Comparison of ENCODE assay signal across 1 cellular context in the genomic region with DNA sequence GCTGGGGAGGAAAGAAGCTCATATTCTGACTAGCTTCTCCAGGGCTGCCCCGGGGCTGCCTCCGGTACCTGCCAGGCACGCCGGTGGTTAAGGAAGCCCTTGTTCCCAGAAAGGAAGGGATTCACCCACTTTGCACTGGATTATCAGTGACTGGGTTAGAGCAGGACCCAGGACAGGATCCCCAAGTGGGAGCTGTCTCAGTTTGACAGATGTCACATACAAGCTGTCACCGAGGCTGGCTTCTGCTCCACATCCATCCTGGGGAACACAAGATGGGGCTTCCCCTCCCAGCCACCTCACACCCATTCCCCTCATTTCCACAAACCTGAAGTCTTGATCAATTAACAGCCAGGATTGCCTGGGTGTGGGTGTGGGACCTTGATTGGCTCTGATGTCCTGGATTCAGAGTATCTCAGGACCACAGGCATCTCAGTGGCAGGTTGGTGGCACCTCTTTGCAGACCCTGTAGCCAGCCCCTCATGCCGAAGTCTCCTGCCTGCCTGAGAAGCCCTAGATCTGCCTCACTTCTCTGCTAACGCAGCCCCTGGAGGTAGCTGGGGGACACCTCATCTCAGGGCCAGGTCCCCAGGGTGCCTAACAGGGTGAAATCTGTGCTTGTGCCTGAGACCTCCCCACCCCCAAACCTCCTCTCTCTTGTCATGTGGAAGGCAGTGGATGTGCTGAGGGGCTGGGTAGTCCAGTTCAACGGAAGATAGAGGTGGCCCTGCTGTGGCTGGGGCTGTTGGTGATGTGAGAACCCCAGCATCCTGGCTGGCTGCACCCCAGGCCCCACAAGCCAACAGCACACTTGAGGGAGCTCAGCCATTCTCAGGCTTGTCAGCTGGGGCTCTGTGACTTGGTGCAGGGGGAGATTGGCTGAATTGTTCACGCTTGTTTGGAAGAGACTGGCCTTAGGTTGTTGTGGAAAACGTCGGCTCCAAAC.
TF ChIP-seq lines count a peak whose summit lies in the region.

No MANE protein-coding gene starts in this region.

TF ChIP-seq in HepG2, 621 proteins besides CTCF, POLR2A, EP300 and RAD21:
- TF ChIP-seq ZMAT3 (CRISPR knock-in tag; conservative IDR thresholded peaks at IDR 0.05), result no peak
- TF ChIP-seq MLLT10 (CRISPR knock-in tag; IDR thresholded peaks at IDR 0.05), result no peak
- TF ChIP-seq KLF9 (CRISPR knock-in tag; IDR thresholded peaks at IDR 0.05; ENCODE audit: low read depth), result no peak
- no peak for TF ChIP-seq ZNF549 (CRISPR knock-in tag; IDR thresholded peaks at IDR 0.05)
- TF ChIP-seq IKZF1 (IDR thresholded peaks at IDR 0.05), result no peak
- TF ChIP-seq, protein P1, sequence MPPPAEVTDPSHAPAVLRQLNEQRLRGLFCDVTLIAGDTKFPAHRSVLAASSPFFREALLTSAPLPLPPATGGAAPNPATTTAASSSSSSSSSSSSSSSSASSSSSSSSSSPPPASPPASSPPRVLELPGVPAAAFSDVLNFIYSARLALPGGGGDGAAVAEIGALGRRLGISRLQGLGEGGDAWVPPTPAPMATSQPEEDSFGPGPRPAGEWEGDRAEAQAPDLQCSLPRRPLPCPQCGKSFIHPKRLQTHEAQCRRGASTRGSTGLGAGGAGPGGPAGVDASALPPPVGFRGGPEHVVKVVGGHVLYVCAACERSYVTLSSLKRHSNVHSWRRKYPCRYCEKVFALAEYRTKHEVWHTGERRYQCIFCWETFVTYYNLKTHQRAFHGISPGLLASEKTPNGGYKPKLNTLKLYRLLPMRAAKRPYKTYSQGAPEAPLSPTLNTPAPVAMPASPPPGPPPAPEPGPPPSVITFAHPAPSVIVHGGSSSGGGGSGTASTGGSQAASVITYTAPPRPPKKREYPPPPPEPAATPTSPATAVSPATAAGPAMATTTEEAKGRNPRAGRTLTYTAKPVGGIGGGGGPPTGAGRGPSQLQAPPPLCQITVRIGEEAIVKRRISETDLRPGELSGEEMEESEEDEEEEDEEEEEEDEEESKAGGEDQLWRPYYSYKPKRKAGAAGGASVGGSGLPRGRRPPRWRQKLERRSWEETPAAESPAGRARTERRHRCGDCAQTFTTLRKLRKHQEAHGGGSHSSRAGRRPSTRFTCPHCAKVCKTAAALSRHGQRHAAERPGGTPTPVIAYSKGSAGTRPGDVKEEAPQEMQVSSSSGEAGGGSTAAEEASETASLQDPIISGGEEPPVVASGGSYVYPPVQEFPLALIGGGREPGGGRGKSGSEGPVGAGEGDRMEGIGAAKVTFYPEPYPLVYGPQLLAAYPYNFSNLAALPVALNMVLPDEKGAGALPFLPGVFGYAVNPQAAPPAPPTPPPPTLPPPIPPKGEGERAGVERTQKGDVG (CRISPR knock-in tag; IDR thresholded peaks at IDR 0.05; ENCODE audit: borderline replicate concordance), result no peak
- TF ChIP-seq ZNF839 (CRISPR knock-in tag; IDR thresholded peaks at IDR 0.05; ENCODE audit: borderline replicate concordance), result no peak
- TF ChIP-seq AKAP8 (CRISPR knock-in tag; IDR thresholded peaks at IDR 0.05), result no peak
- no peak for TF ChIP-seq CEBPG (CRISPR knock-in tag; IDR thresholded peaks at IDR 0.05)
- TF ChIP-seq, protein P2, sequence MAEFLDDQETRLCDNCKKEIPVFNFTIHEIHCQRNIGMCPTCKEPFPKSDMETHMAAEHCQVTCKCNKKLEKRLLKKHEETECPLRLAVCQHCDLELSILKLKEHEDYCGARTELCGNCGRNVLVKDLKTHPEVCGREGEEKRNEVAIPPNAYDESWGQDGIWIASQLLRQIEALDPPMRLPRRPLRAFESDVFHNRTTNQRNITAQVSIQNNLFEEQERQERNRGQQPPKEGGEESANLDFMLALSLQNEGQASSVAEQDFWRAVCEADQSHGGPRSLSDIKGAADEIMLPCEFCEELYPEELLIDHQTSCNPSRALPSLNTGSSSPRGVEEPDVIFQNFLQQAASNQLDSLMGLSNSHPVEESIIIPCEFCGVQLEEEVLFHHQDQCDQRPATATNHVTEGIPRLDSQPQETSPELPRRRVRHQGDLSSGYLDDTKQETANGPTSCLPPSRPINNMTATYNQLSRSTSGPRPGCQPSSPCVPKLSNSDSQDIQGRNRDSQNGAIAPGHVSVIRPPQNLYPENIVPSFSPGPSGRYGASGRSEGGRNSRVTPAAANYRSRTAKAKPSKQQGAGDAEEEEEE (CRISPR knock-in tag; IDR thresholded peaks at IDR 0.05; ENCODE audit: borderline replicate concordance), result no peak
- TF ChIP-seq ZKSCAN5 (CRISPR knock-in tag; IDR thresholded peaks at IDR 0.05), result no peak
- TF ChIP-seq ZNF121 (CRISPR knock-in tag; IDR thresholded peaks at IDR 0.05), result no peak
- TF ChIP-seq GABPB1 (CRISPR knock-in tag; IDR thresholded peaks at IDR 0.05), result no peak
- TF ChIP-seq CHCHD3 (CRISPR knock-in tag; IDR thresholded peaks at IDR 0.05), result no peak
